ENCODE assay signal across 1 cellular context in the genomic region with DNA sequence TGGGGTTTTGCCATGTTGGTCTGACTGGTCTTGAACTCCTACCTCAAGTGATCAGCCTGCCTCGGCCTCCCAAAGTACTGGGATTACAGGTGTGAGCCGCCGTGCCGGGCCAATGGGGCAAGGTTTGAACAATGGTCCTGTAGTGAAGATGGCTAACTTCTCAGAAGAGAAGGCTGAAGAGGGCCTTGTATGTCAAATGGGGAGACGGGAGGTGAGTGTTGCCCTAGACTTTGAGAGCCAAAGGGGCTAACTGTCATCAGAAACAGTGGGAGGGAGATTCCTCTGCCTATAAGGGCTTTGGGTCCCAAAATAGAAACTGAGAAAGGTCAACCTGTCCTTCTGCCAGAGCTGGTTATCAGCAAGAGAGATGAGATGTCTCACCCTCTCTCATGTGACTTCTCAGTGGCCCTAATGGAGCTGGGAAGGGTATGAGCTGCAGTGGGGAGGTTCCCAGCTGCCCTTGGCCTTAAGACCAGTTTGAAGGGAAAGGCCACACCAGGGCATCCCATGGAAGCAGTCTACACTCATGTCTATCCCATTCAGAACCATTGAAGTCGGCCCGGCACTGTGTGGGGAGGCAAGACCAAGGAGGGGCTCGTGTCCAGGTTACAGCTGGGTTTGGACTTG.
TF ChIP-seq lines count a peak whose summit lies in the region.

No MANE protein-coding gene starts in this region.

TF ChIP-seq in GM12878, 131 proteins besides CTCF, POLR2A, EP300 and RAD21 (continued from another document):
- TF ChIP-seq NRF1 (conservative IDR thresholded peaks at IDR 0.05; ENCODE audit: low read depth, low read length) (no peak), PAX8 (IDR thresholded peaks at IDR 0.05) (no peak), PML (IDR thresholded peaks at IDR 0.05; ENCODE audit: low read length) (no peak), NBN (IDR thresholded peaks at IDR 0.05) (no peak), ZBED1 (IDR thresholded peaks at IDR 0.05; ENCODE audit: borderline replicate concordance) (no peak)
- TF ChIP-seq, protein P1, sequence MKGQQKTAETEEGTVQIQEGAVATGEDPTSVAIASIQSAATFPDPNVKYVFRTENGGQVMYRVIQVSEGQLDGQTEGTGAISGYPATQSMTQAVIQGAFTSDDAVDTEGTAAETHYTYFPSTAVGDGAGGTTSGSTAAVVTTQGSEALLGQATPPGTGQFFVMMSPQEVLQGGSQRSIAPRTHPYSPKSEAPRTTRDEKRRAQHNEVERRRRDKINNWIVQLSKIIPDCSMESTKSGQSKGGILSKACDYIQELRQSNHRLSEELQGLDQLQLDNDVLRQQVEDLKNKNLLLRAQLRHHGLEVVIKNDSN (IDR thresholded peaks at IDR 0.05; ENCODE audit: borderline replicate concordance, extremely low read length, insufficient read depth, low read depth, low read length) = no peak
- TF ChIP-seq, protein P2, sequence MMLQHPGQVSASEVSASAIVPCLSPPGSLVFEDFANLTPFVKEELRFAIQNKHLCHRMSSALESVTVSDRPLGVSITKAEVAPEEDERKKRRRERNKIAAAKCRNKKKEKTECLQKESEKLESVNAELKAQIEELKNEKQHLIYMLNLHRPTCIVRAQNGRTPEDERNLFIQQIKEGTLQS (IDR thresholded peaks at IDR 0.05; ENCODE audit: borderline replicate concordance, extremely low read depth, low read depth, low read length) = no peak
- TF ChIP-seq, protein P3, sequence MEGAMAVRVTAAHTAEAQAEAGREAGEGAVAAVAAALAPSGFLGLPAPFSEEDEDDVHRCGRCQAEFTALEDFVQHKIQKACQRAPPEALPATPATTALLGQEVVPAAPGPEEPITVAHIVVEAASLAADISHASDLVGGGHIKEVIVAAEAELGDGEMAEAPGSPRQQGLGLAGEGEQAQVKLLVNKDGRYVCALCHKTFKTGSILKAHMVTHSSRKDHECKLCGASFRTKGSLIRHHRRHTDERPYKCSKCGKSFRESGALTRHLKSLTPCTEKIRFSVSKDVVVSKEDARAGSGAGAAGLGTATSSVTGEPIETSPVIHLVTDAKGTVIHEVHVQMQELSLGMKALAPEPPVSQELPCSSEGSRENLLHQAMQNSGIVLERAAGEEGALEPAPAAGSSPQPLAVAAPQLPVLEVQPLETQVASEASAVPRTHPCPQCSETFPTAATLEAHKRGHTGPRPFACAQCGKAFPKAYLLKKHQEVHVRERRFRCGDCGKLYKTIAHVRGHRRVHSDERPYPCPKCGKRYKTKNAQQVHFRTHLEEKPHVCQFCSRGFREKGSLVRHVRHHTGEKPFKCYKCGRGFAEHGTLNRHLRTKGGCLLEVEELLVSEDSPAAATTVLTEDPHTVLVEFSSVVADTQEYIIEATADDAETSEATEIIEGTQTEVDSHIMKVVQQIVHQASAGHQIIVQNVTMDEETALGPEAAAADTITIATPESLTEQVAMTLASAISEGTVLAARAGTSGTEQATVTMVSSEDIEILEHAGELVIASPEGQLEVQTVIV (IDR thresholded peaks at IDR 0.05; ENCODE audit: borderline replicate concordance, partially characterized antibody) = no peak
